ENCODE assay signal across 8 cellular contexts in the genomic region with DNA sequence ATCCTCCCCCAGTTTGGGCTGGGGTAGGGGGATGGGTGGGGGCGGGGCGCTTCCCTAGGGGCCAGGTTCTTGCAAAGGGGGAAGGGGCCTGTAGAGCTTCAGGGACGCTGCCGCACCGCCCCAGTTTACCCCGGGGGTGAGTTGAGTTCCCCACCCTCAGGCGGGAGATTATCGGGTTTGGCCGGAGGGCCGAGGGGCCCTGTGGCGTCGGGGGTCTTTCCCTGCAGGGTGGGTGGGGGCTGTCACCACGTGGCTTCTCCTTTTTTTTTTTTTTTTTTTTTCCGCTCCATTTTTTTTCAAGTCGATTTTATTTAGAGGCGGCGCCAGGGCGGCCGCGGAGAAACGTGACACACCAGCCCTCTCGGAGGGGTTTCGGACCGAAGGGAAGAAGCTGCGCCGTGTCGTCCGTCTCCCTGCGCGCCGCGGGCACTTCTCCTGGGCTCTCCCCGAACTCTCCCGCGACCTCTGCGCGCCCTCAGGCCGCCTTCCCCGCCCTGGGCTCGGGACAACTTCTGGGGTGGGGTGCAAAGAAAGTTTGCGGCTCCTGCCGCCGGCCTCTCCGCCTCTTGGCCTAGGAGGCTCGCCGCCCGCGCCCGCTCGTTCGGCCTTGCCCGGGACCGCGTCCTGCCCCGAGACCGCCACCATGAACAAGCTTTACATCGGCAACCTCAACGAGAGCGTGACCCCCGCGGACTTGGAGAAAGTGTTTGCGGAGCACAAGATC. TPM values are rescaled to one million over a fixed set of nuclear protein-coding genes. Genes with fewer than 3 reads are reported as not detected.
DNase-seq lines count a peak whose midpoint lies in the region; ATAC-seq and TF ChIP-seq lines count a peak whose summit lies in the region.

A gene (plus strand): TSS at position 283 of the 724 bp plus-strand sequence. CDS start 361 bp downstream, at position 644.

- H3K79me2 ChIP-seq in H9 (ENCODE audit: insufficient read depth, low read length) = peaks cover 39% of the 10 kb centered on the region; the same call in 1 of the 2 replicates

- no peak for TF ChIP-seq CTCF in AG04449 (IDR thresholded peaks at IDR 0.05; ENCODE audit: insufficient read depth, low read length, missing control alignments)
- no peak for TF ChIP-seq CTCF in H9 (conservative IDR thresholded peaks at IDR 0.05)
- no peak for TF ChIP-seq CTCF in foreskin fibroblast (IDR thresholded peaks at IDR 0.05; ENCODE audit: low read depth, low read length)
- TF ChIP-seq CTCF in spleen (IDR thresholded peaks at IDR 0.05 in 8 of 11, conservative IDR thresholded peaks at IDR 0.05 in 3 of 11) = no peak

- H4K20me1 ChIP-seq in H9 (ENCODE audit: control insufficient read depth, insufficient read depth, insufficient read length) = no peaks in the 10 kb centered on the region

- no peak within 1 kb of the TSS for H2AFZ ChIP-seq in H9 (ENCODE audit: low read length)

- WGBS in H9 (ENCODE audit: extremely low coverage, insufficient read length, low lambda C conversion rate) = no CpG with 5 or more reads among the region's 62 CpGs
- whole genome bisulfite sequencing in spleen, 5 donors = 1 to 3% (median 1%) methylated on average over 44 to 62 of the region's 62 CpGs

- no peak within 1 kb of the TSS for H2BK120ac ChIP-seq in H9 (ENCODE audit: low read depth, low read length, poor library complexity, severe bottlenecking)

- H3K4me2 ChIP-seq in H9 (ENCODE audit: insufficient read depth, insufficient read length, low read length) = peak within 1 kb of the TSS; percentile 63

- intact Hi-C loops in activated CD4-positive, alpha-beta T cell treated with anti-CD3 and anti-CD28 coated beads, Interleukin-2, amount 10 ng/mL, durations not matched to agents 24 days and 14 days (cut with micrococcal nuclease) = loop anchor here (5.0 kb wide), 4 partner anchors 275 to 970 kb away; a partner anchor contains a TSS
- intact Hi-C loops in spleen (cut with DNase I; ENCODE audit: low total_unique reads) (no loop called here), posterior vena cava (cut with DNase I) (no loop called here)

- H3K23ac ChIP-seq in H9 (ENCODE audit: insufficient read length, low read depth, low read length) = no peak within 1 kb of the TSS

- no peak within 1 kb of the TSS for H2AK5ac ChIP-seq in H9 (ENCODE audit: insufficient read length, low read length)

- H3K4me1 ChIP-seq in H9 (ENCODE audit: insufficient read depth, low read length) = no peaks in the 10 kb centered on the region
- H3K4me1 ChIP-seq in spleen = peaks cover 0 to 39% (median 34%) of the 10 kb centered on the region in 6 donors

- H3K23me2 ChIP-seq in H9 (ENCODE audit: insufficient read length, low read depth, low read length, poor library complexity, severe bottlenecking) = peaks cover 21% of the 10 kb centered on the region

- H3T11ph ChIP-seq in H9 (ENCODE audit: low read length) = no peak within 1 kb of the TSS

- H3K9ac ChIP-seq in H9 (ENCODE audit: extremely low read depth, insufficient read length, low read length) = peak within 1 kb of the TSS; percentile 88

- H3K36me3 Mint-ChIP-seq in H9 (ENCODE audit: insufficient read depth in 1 of 3, low read depth in 3 of 3) = peaks cover 26 to 34% (median 30%) of the 10 kb centered on the region in 3 experiments
- peaks cover 5% of the 10 kb centered on the region for H3K36me3 Mint-ChIP-seq in activated CD4-positive, alpha-beta T cell treated with anti-CD3 and anti-CD28 coated beads, Interleukin-2, amount 10 ng/mL, durations not matched to agents 24 days and 14 days (ENCODE audit: low read depth)

- H3K27ac Mint-ChIP-seq in H9 = peak within 1 kb of the TSS; percentile 99 to 100 (median 100)
- peak within 1 kb of the TSS; percentile 63 for H3K27ac Mint-ChIP-seq in activated CD4-positive, alpha-beta T cell treated with anti-CD3 and anti-CD28 coated beads, Interleukin-2, amount 10 ng/mL, durations not matched to agents 24 days and 14 days

- peaks cover 4% of the 10 kb centered on the region in 2 experiments; a peak in 3 of 5 replicates for H3K9me3 Mint-ChIP-seq in H9
- no peaks in the 10 kb centered on the region for H3K9me3 Mint-ChIP-seq in activated CD4-positive, alpha-beta T cell treated with anti-CD3 and anti-CD28 coated beads, Interleukin-2, amount 10 ng/mL, durations not matched to agents 24 days and 14 days

- H4K8ac ChIP-seq in H9 (replicated peaks; ENCODE audit: insufficient read length, low read depth, low read length) = no peak within 1 kb of the TSS

- H4K5ac ChIP-seq in H9 (ENCODE audit: insufficient read length, low read depth, low read length) = no peak within 1 kb of the TSS

- no peak for ATAC-seq in GM21723 (IDR thresholded peaks at IDR 0.05; ENCODE audit: unreplicated experiment)

- peak within 1 kb of the TSS; percentile 94 for H3K14ac ChIP-seq in H9 (ENCODE audit: insufficient read depth, low read length)

- H3K79me1 ChIP-seq in H9 (ENCODE audit: insufficient read depth, low read depth, low read length, poor library complexity, severe bottlenecking) = no peaks in the 10 kb centered on the region

- H3K27me3 Mint-ChIP-seq in H9 (ENCODE audit: low read depth) = no peaks in the 10 kb centered on the region; the same call in 1 of the 2 replicates
- peaks cover 83% of the 10 kb centered on the region for H3K27me3 Mint-ChIP-seq in activated CD4-positive, alpha-beta T cell treated with anti-CD3 and anti-CD28 coated beads, Interleukin-2, amount 10 ng/mL, durations not matched to agents 24 days and 14 days

- POLR2A ChIA-PET in AG04449 (lab: Yijun Ruan, JAX) = interaction anchor here (0.7 to 1.6 kb wide), 5 partner anchors 25 to 68 kb away, joined by 3 to 4 read pairs (median 4); a partner anchor contains a TSS

- no peak within 1 kb of the TSS for H2BK20ac ChIP-seq in H9 (ENCODE audit: low read depth, low read length, poor library complexity, severe bottlenecking)

- no peaks in the 10 kb centered on the region for H3K36me3 ChIP-seq in spleen

- H3K4ac ChIP-seq in H9 (ENCODE audit: low read depth, low read length) = no peak within 1 kb of the TSS

- H3K56ac ChIP-seq in H9 (ENCODE audit: insufficient read length, low read depth, low read length) = no peak within 1 kb of the TSS

- H3K9me3 ChIP-seq in H9 (ENCODE audit: control insufficient read depth, low read depth, low read length) (no peaks in the 10 kb centered on the region), spleen (no peaks in the 10 kb centered on the region)

- H3K27ac ChIP-seq in H9 (ENCODE audit: insufficient read length, low read depth, low read length) (peak within 1 kb of the TSS; percentile 55), spleen (no peak within 1 kb of the TSS)

- H3K4me1 Mint-ChIP-seq in H9 = peaks cover 42 to 44% of the 10 kb centered on the region in 2 experiments
- peaks cover 19% of the 10 kb centered on the region for H3K4me1 Mint-ChIP-seq in activated CD4-positive, alpha-beta T cell treated with anti-CD3 and anti-CD28 coated beads, Interleukin-2, amount 10 ng/mL, durations not matched to agents 24 days and 14 days

- no peak within 1 kb of the TSS for H2BK5ac ChIP-seq in H9 (ENCODE audit: insufficient read length, low read length)

- TF ChIP-seq POLR2A in spleen (IDR thresholded peaks at IDR 0.05) = no peak

- H4K91ac ChIP-seq in H9 (ENCODE audit: insufficient read length, low read depth, low read length) = no peak within 1 kb of the TSS

- H3K27me3 ChIP-seq in H9 (ENCODE audit: insufficient read depth, low read length) = no peaks in the 10 kb centered on the region
- peaks cover 34 to 100% (median 95%) of the 10 kb centered on the region in 7 donors for H3K27me3 ChIP-seq in spleen (replicated peaks in 1 of 7)

- DNase-seq in AG04449 (ENCODE audit: low read depth, low spot score) (no peak), H9 (peak; percentile 86), foreskin fibroblast (peak; percentile 61 to 88), spleen (no peak), NCI-H226 (no peak), posterior vena cava (ENCODE audit: low spot score) (no peak)
- DNase-seq in activated CD4-positive, alpha-beta T cell treated with anti-CD3 and anti-CD28 coated beads, Interleukin-2, amount 10 ng/mL, durations not matched to agents 24 days and 14 days = peak; percentile 69

- peak within 1 kb of the TSS; percentile 77 for H3K18ac ChIP-seq in H9 (ENCODE audit: insufficient read length, low read depth, low read length)

- H3K4me3 ChIP-seq in AG04449 (ENCODE audit: low read depth, low read length) = peak within 1 kb of the TSS; percentile 91
- H3K4me3 ChIP-seq in foreskin fibroblast (ENCODE audit: low read depth in 1 of 2, low read length in 2 of 2) = peak within 1 kb of the TSS; percentile 61 to 62
- peak within 1 kb of the TSS in 7 of 8 donors; percentile 7 to 66 (median 30) for H3K4me3 ChIP-seq in spleen

- H2BK15ac ChIP-seq in H9 (ENCODE audit: low read depth, low read length) = no peak within 1 kb of the TSS

- CTCF ChIA-PET in AG04449 (lab: Yijun Ruan, JAX) = interaction anchor here (1.0 to 8.2 kb wide), 6 partner anchors 13 to 113 kb away, joined by 3 to 71 read pairs (median 4); no protein-coding TSS in a partner anchor

- H3K4me3 Mint-ChIP-seq in H9 = peak within 1 kb of the TSS; percentile 93 to 100
- H3K4me3 Mint-ChIP-seq in activated CD4-positive, alpha-beta T cell treated with anti-CD3 and anti-CD28 coated beads, Interleukin-2, amount 10 ng/mL, durations not matched to agents 24 days and 14 days = peak within 1 kb of the TSS; percentile 69

- H2BK12ac ChIP-seq in H9 (ENCODE audit: insufficient read length, low read depth, low read length) = no peak within 1 kb of the TSS

RNA-seq across cellular contexts. Expression of the gene that starts here (rescaled TPM):
- total RNA-seq in H9 (2021) = 432 and 434 TPM in 2 replicates
- 0.09 TPM in 1 of 2 replicates, not detected in the other for total RNA-seq in activated CD4-positive, alpha-beta T cell treated with anti-CD3 and anti-CD28 coated beads, Interleukin-2, amount 10 ng/mL, durations not matched to agents 24 days and 14 days
- not detected for total RNA-seq in spleen
- under 1 TPM in 1 of 3 donors, not detected in 2; 0.17 TPM for polyA plus RNA-seq in spleen
- total RNA-seq in posterior vena cava = under 1 TPM in 1 of 2 donors, not detected in 1; 0.05 TPM

Comparison
In these comparisons a context has a peak if more than half of its experiments do, and no peak if none do; other contexts are left out.
1. RNA of the gene that starts here (total RNA-seq): 432 to 434 TPM in H9; 0.05 TPM in posterior vena cava, 0.09 TPM in activated CD4-positive, alpha-beta T cell treated with anti-CD3 and anti-CD28 coated beads, Interleukin-2, amount 10 ng/mL, durations not matched to agents 24 days and 14 days and not detected in spleen; every median in the first group is over 100 times any median in the second.
2. Peak in DNase-seq in activated CD4-positive, alpha-beta T cell treated with anti-CD3 and anti-CD28 coated beads, Interleukin-2, amount 10 ng/mL, durations not matched to agents 24 days and 14 days; RNA of the gene not detected or under 1 TPM.
3. DNase-seq: peak in H9 (single experiment) and foreskin fibroblast (2 of 2); none in AG04449 (single experiment), spleen (single experiment), NCI-H226 (single experiment) and posterior vena cava (single experiment).
4. H3K4me3 ChIP-seq: peak in every context shown above with its lines; median percentile 91 in AG04449; 62 in foreskin fibroblast; 30 in spleen.